16 cellular contexts compared by ENCODE assay signal in the genomic region with DNA sequence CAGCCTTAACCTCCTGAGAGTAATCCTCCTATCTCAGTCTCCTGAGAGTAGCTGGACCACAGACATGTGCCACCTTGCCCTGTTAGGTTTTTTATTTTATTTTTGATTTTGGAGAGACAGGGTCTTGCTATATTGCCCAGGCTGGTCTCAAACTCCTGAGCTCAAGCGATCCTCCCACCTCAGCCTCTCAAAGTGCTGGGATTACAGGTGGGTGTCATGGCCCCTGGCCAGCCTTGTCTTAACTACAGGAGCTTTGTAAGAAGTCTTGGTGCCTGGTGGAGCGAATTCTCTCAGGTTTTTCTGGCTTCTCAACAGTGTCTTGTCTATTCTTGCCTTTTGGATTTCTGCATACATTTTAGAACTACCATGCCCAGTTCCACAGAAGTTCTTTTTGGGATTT.
DNase-seq lines count a peak whose midpoint lies in the region; ATAC-seq and TF ChIP-seq lines count a peak whose summit lies in the region.
"Had no signal": no experiment of that assay in that cellular context is flagged by ENCODE, and none has a peak within 500 bp of the region (broad histone marks: within the 10 kb centered on the region; RNA-seq: fewer than 3 reads in every experiment).

No MANE protein-coding gene starts in this region.

- peaks cover 2% of the 10 kb centered on the region for H3K27me3 Mint-ChIP-seq in activated CD8-positive, alpha-beta memory T cell treated with anti-CD3 and anti-CD28 coated beads, Interleukin-2, amount 10 ng/mL, durations not matched to agents 7 days and 5 days

- TF ChIP-seq POLR2A in esophagus muscularis mucosa (IDR thresholded peaks at IDR 0.05; ENCODE audit: low read depth) (no peak), suprapubic skin (IDR thresholded peaks at IDR 0.05) (no peak)

- TF ChIP-seq CTCF in esophagus muscularis mucosa (IDR thresholded peaks at IDR 0.05) (no peak), suprapubic skin (IDR thresholded peaks at IDR 0.05) (no peak)

- no peak overlapping the region for H3K4me3 Mint-ChIP-seq in activated CD8-positive, alpha-beta memory T cell treated with anti-CD3 and anti-CD28 coated beads, Interleukin-2, amount 10 ng/mL, durations not matched to agents 7 days and 5 days
- H3K4me3 Mint-ChIP-seq: CD4-positive, alpha-beta memory T cell had no signal

- CTCF ChIA-PET in activated CD8-positive, alpha-beta memory T cell treated with anti-CD3 and anti-CD28 coated beads, Interleukin-2, amount 10 ng/mL, durations not matched to agents 7 days and 5 days (lab: Charles Lee) = no interaction called here

- no peaks in the 10 kb centered on the region for H3K4me1 Mint-ChIP-seq in activated CD8-positive, alpha-beta memory T cell treated with anti-CD3 and anti-CD28 coated beads, Interleukin-2, amount 10 ng/mL, durations not matched to agents 7 days and 5 days
- H3K4me1 Mint-ChIP-seq: CD14-positive monocyte; CD4-positive, alpha-beta memory T cell had no signal

- peaks cover 0 to 11% (median 0%) of the 10 kb centered on the region in 4 donors for H3K27me3 ChIP-seq in esophagus muscularis mucosa
- H3K27me3 ChIP-seq in suprapubic skin = no peaks in the 10 kb centered on the region
- H3K27me3 ChIP-seq: BLaER1 had no signal

- no peaks in the 10 kb centered on the region for H3K36me3 Mint-ChIP-seq in activated CD8-positive, alpha-beta memory T cell treated with anti-CD3 and anti-CD28 coated beads, Interleukin-2, amount 10 ng/mL, durations not matched to agents 7 days and 5 days
- H3K36me3 Mint-ChIP-seq: CD14-positive monocyte; CD4-positive, alpha-beta memory T cell had no signal

- H3K27ac Mint-ChIP-seq in activated CD8-positive, alpha-beta memory T cell treated with anti-CD3 and anti-CD28 coated beads, Interleukin-2, amount 10 ng/mL, durations not matched to agents 7 days and 5 days = no peak overlapping the region
- H3K27ac Mint-ChIP-seq: CD4-positive, alpha-beta memory T cell had no signal

- H3K36me3 ChIP-seq in esophagus muscularis mucosa (no peaks in the 10 kb centered on the region), suprapubic skin (no peaks in the 10 kb centered on the region)
- H3K36me3 ChIP-seq: BLaER1, HAP-1 had no signal

- no peak for ATAC-seq in activated CD8-positive, alpha-beta memory T cell treated with anti-CD3 and anti-CD28 coated beads, Interleukin-2, amount 10 ng/mL, durations not matched to agents 7 days and 5 days
- ATAC-seq in HG02588 (IDR thresholded peaks at IDR 0.05; ENCODE audit: unreplicated experiment) = no peak

- H3K4me1 ChIP-seq in esophagus muscularis mucosa (no peaks in the 10 kb centered on the region), suprapubic skin (no peaks in the 10 kb centered on the region)
- H3K4me1 ChIP-seq: HAP-1 had no signal

- no peak overlapping the region for H3K4me3 ChIP-seq in esophagus muscularis mucosa
- no peak overlapping the region for H3K4me3 ChIP-seq in suprapubic skin
- H3K4me3 ChIP-seq: BLaER1, GM23248, HAP-1 had no signal

- peak; percentile 23 for DNase-seq in activated CD8-positive, alpha-beta memory T cell treated with anti-CD3 and anti-CD28 coated beads, Interleukin-2, amount 10 ng/mL, durations not matched to agents 7 days and 5 days
- no peak for DNase-seq in activated CD8-positive, alpha-beta memory T cell treated with anti-CD3 and anti-CD28 coated beads for 24 hours
- peak; percentile 24 for DNase-seq in esophagus muscularis mucosa (ENCODE audit: extremely low spot score)
- peak; percentile 5 to 12 for DNase-seq in suprapubic skin (ENCODE audit: low spot score in 2 of 2)
- no peak for DNase-seq in T1000 (lab: John Stamatoyannopoulos, UW)
- no peak for DNase-seq in NOMO-1 (lab: John Stamatoyannopoulos, UW; ENCODE audit: unreplicated experiment in 2 of 2)
- DNase-seq: CD4-positive, alpha-beta memory T cell; DMS153; DMS79; GDM1; GM23248 had no signal

- peaks cover 0 to 12% (median 10%) of the 10 kb centered on the region in 4 donors for H3K9me3 ChIP-seq in esophagus muscularis mucosa
- H3K9me3 ChIP-seq in suprapubic skin = no peaks in the 10 kb centered on the region
- H3K9me3 ChIP-seq: BLaER1, HAP-1 had no signal

- intact Hi-C loops in esophagus muscularis mucosa (cut with DNase I) = no loop called here

- TF ChIP-seq EP300 in esophagus muscularis mucosa (IDR thresholded peaks at IDR 0.05) (no peak), suprapubic skin (IDR thresholded peaks at IDR 0.05) (no peak)

- WGBS in esophagus muscularis mucosa = 89% methylated on average over 2 of the region's 2 CpGs
- 59% methylated on average over 2 of the region's 2 CpGs for WGBS in suprapubic skin

- H3K27ac ChIP-seq in esophagus muscularis mucosa (replicated peaks in 1 of 4) (no peak overlapping the region), suprapubic skin (no peak overlapping the region)
- H3K27ac ChIP-seq: 22Rv1, BLaER1, GM23248 had no signal

- peaks cover 2% of the 10 kb centered on the region for H3K9me3 Mint-ChIP-seq in activated CD8-positive, alpha-beta memory T cell treated with anti-CD3 and anti-CD28 coated beads, Interleukin-2, amount 10 ng/mL, durations not matched to agents 7 days and 5 days (ENCODE audit: low read depth)

Comparison
In these comparisons a context has a peak if more than half of its experiments do, and no peak if none do; other contexts are left out.
1. DNase-seq: peak in activated CD8-positive, alpha-beta memory T cell treated with anti-CD3 and anti-CD28 coated beads, Interleukin-2, amount 10 ng/mL, durations not matched to agents 7 days and 5 days (single experiment), esophagus muscularis mucosa (single experiment) and suprapubic skin (2 of 2); none in activated CD8-positive, alpha-beta memory T cell treated with anti-CD3 and anti-CD28 coated beads for 24 hours (single experiment), T1000 (single experiment) and NOMO-1 (0 of 2).